27 cellular contexts compared by ENCODE assay signal in genomic region chr5:91291628-91292569, GRCh38.
DNase-seq lines count a peak whose midpoint lies in the region; ATAC-seq and TF ChIP-seq lines count a peak whose summit lies in the region.
"Had no signal": no experiment of that assay in that cellular context is flagged by ENCODE, and none has a peak within 500 bp of the region (broad histone marks: within the 10 kb centered on the region; RNA-seq: fewer than 3 reads in every experiment).

No MANE protein-coding gene starts in this region.

- no peak for TF ChIP-seq CTCF in ovary (IDR thresholded peaks at IDR 0.05)
- no peak for TF ChIP-seq CTCF in right lobe of liver (IDR thresholded peaks at IDR 0.05)

- no peak for TF ChIP-seq POLR2A in ovary (IDR thresholded peaks at IDR 0.05)
- TF ChIP-seq POLR2A in right lobe of liver (IDR thresholded peaks at IDR 0.05) = no peak

- TF ChIP-seq EP300 in ovary (IDR thresholded peaks at IDR 0.05) = no peak

- CTCF ChIA-PET in activated CD4-positive, alpha-beta T cell treated with anti-CD3 and anti-CD28 coated beads for 36 hours (lab: Charles Lee) = interaction anchor here (0.5 to 1.0 kb wide), 3 partner anchors 20 to 91 kb away, joined by 3 to 6 read pairs (median 4); partner anchors contain the start of gene ARRDC3

- WGBS in ovary, 3 donors = 57 to 71% (median 64%) methylated on average over 4 of the region's 4 CpGs
- WGBS in right lobe of liver (ENCODE audit: insufficient coverage, low coverage, low lambda C conversion rate, missing lambda C conversion rate) = 47% methylated on average over 3 of the region's 4 CpGs

- intact Hi-C loops in activated CD4-positive, alpha-beta T cell treated with anti-CD3 and anti-CD28 coated beads for 36 hours (cut with DNase I, micrococcal nuclease) = no loop called here
- intact Hi-C loops in activated CD4-positive, alpha-beta T cell treated with anti-CD3 and anti-CD28 coated beads, Interleukin-2, amount 10 ng/mL, durations not matched to agents 24 days and 14 days (cut with micrococcal nuclease) = no loop called here
- intact Hi-C loops in activated T-helper 2 cell treated with anti-CD3 and anti-CD28 coated beads, Interferon-gamma antibody, Interleukin-2, Interleukin-4, amounts not matched to agents 10 μg/mL and 5 μg/mL and 100 μg/mL, durations not matched to agents 14 hours and 24 hours and 36 hours (cut with micrococcal nuclease) = loop anchor here (2.0 kb wide), 1 partner anchor 19 kb away; no protein-coding TSS in a partner anchor
- intact Hi-C loops in ovary (cut with DNase I) = no loop called here
- intact Hi-C loops in right lobe of liver (cut with DNase I) = no loop called here

- no peaks in the 10 kb centered on the region for H3K27me3 ChIP-seq in ovary
- no peaks in the 10 kb centered on the region for H3K27me3 ChIP-seq in right lobe of liver

- no peaks in the 10 kb centered on the region for H3K36me3 Mint-ChIP-seq in activated CD4-positive, alpha-beta T cell treated with anti-CD3 and anti-CD28 coated beads for 36 hours (ENCODE audit: low read depth)
- H3K36me3 Mint-ChIP-seq in activated CD4-positive, alpha-beta T cell treated with anti-CD3 and anti-CD28 coated beads, Interleukin-2, amount 10 ng/mL, durations not matched to agents 24 days and 14 days (ENCODE audit: low read depth) = no peaks in the 10 kb centered on the region
- H3K36me3 Mint-ChIP-seq in activated T-helper 2 cell treated with anti-CD3 and anti-CD28 coated beads, Interferon-gamma antibody, Interleukin-2, Interleukin-4, amounts not matched to agents 10 μg/mL and 5 μg/mL and 100 μg/mL, durations not matched to agents 14 hours and 24 hours and 36 hours (ENCODE audit: low read depth) = no peaks in the 10 kb centered on the region
- H3K36me3 Mint-ChIP-seq in stimulated activated effector memory CD8-positive, alpha-beta T cell treated with anti-CD3 and anti-CD28 coated beads, Interleukin-12 subunit alpha, Interleukin-12 subunit beta, amount 100 ng/mL, for 72 hours = no peaks in the 10 kb centered on the region
- H3K36me3 Mint-ChIP-seq: immature natural killer cell; stimulated activated memory B cell treated with anti-CD40 and anti-IgM and Interleukin-4, amounts not matched to agents 10 μg/mL and 1 μg/mL and 100 μg/mL, for 72 hours had no signal

- POLR2A ChIA-PET in activated CD4-positive, alpha-beta T cell treated with anti-CD3 and anti-CD28 coated beads for 36 hours (lab: Charles Lee) = no interaction called here

- H3K27me3 Mint-ChIP-seq in activated CD4-positive, alpha-beta T cell treated with anti-CD3 and anti-CD28 coated beads for 36 hours = no peaks in the 10 kb centered on the region
- no peaks in the 10 kb centered on the region for H3K27me3 Mint-ChIP-seq in activated CD4-positive, alpha-beta T cell treated with anti-CD3 and anti-CD28 coated beads, Interleukin-2, amount 10 ng/mL, durations not matched to agents 24 days and 14 days
- peaks cover 2% of the 10 kb centered on the region for H3K27me3 Mint-ChIP-seq in activated T-helper 2 cell treated with anti-CD3 and anti-CD28 coated beads, Interferon-gamma antibody, Interleukin-2, Interleukin-4, amounts not matched to agents 10 μg/mL and 5 μg/mL and 100 μg/mL, durations not matched to agents 14 hours and 24 hours and 36 hours (ENCODE audit: low read depth)
- H3K27me3 Mint-ChIP-seq: stimulated activated memory B cell treated with anti-CD40 and anti-IgM and Interleukin-4, amounts not matched to agents 10 μg/mL and 1 μg/mL and 100 μg/mL, for 72 hours; T-helper 17 cell had no signal

- H3K9me3 Mint-ChIP-seq in activated CD4-positive, alpha-beta T cell treated with anti-CD3 and anti-CD28 coated beads for 36 hours (ENCODE audit: low read depth) = no peaks in the 10 kb centered on the region
- peaks cover 8% of the 10 kb centered on the region for H3K9me3 Mint-ChIP-seq in activated CD4-positive, alpha-beta T cell treated with anti-CD3 and anti-CD28 coated beads, Interleukin-2, amount 10 ng/mL, durations not matched to agents 24 days and 14 days
- no peaks in the 10 kb centered on the region for H3K9me3 Mint-ChIP-seq in activated T-helper 2 cell treated with anti-CD3 and anti-CD28 coated beads, Interferon-gamma antibody, Interleukin-2, Interleukin-4, amounts not matched to agents 10 μg/mL and 5 μg/mL and 100 μg/mL, durations not matched to agents 14 hours and 24 hours and 36 hours
- no peaks in the 10 kb centered on the region for H3K9me3 Mint-ChIP-seq in stimulated activated effector memory CD8-positive, alpha-beta T cell treated with anti-CD3 and anti-CD28 coated beads, Interleukin-12 subunit alpha, Interleukin-12 subunit beta, amount 100 ng/mL, for 72 hours

- ATAC-seq in activated CD4-positive, alpha-beta T cell treated with anti-CD3 and anti-CD28 coated beads for 36 hours = peak; percentile 86
- ATAC-seq in HG02885 (IDR thresholded peaks at IDR 0.05; ENCODE audit: poor library complexity, unreplicated experiment) = peak; percentile 44
- ATAC-seq in stimulated activated effector memory CD8-positive, alpha-beta T cell treated with anti-CD3 and anti-CD28 coated beads, Interleukin-12 subunit alpha, Interleukin-12 subunit beta, amount 100 ng/mL, for 72 hours = peak; percentile 51
- no peak for ATAC-seq in right lobe of liver
- ATAC-seq: psoas muscle; stimulated activated memory B cell treated with anti-CD40 and anti-IgM and Interleukin-4, amounts not matched to agents 10 μg/mL and 1 μg/mL and 100 μg/mL, for 72 hours; T-helper 17 cell had no signal

- H3K4me1 ChIP-seq in ovary (ENCODE audit: insufficient read depth) (peaks cover 2% of the 10 kb centered on the region), right lobe of liver (no peaks in the 10 kb centered on the region)

- H3K4me3 ChIP-seq in ovary = no peak overlapping the region
- no peak overlapping the region for H3K4me3 ChIP-seq in right lobe of liver
- H3K4me3 ChIP-seq: GM23248, left ventricle myocardium inferior, psoas muscle, SK-N-MC, skin epidermis, thoracic aorta had no signal

- H3K9me3 ChIP-seq in ovary (no peaks in the 10 kb centered on the region), right lobe of liver (no peaks in the 10 kb centered on the region)
- H3K9me3 ChIP-seq: left ventricle myocardium inferior, psoas muscle, thoracic aorta had no signal

- no peak overlapping the region for H3K4me3 Mint-ChIP-seq in activated CD4-positive, alpha-beta T cell treated with anti-CD3 and anti-CD28 coated beads for 36 hours
- H3K4me3 Mint-ChIP-seq in activated CD4-positive, alpha-beta T cell treated with anti-CD3 and anti-CD28 coated beads, Interleukin-2, amount 10 ng/mL, durations not matched to agents 24 days and 14 days = no peak overlapping the region
- no peak overlapping the region for H3K4me3 Mint-ChIP-seq in activated T-helper 2 cell treated with anti-CD3 and anti-CD28 coated beads, Interferon-gamma antibody, Interleukin-2, Interleukin-4, amounts not matched to agents 10 μg/mL and 5 μg/mL and 100 μg/mL, durations not matched to agents 14 hours and 24 hours and 36 hours (ENCODE audit: low read depth)
- no peak overlapping the region for H3K4me3 Mint-ChIP-seq in stimulated activated effector memory CD8-positive, alpha-beta T cell treated with anti-CD3 and anti-CD28 coated beads, Interleukin-12 subunit alpha, Interleukin-12 subunit beta, amount 100 ng/mL, for 72 hours
- H3K4me3 Mint-ChIP-seq: immature natural killer cell; stimulated activated memory B cell treated with anti-CD40 and anti-IgM and Interleukin-4, amounts not matched to agents 10 μg/mL and 1 μg/mL and 100 μg/mL, for 72 hours; T-helper 17 cell had no signal

- no peak for DNase-seq in activated CD4-positive, alpha-beta T cell treated with anti-CD3 and anti-CD28 coated beads for 36 hours
- no peak for DNase-seq in activated CD4-positive, alpha-beta T cell treated with anti-CD3 and anti-CD28 coated beads, Interleukin-2, amount 10 ng/mL, durations not matched to agents 24 days and 14 days
- DNase-seq in activated T-helper 2 cell treated with anti-CD3 and anti-CD28 coated beads, Interferon-gamma antibody, Interleukin-2, Interleukin-4, amounts not matched to agents 10 μg/mL and 5 μg/mL and 100 μg/mL, durations not matched to agents 14 hours and 24 hours and 36 hours (ENCODE audit: low spot score) = no peak
- no peak for DNase-seq in stimulated activated effector memory CD8-positive, alpha-beta T cell treated with anti-CD3 and anti-CD28 coated beads, Interleukin-12 subunit alpha, Interleukin-12 subunit beta, amount 100 ng/mL, for 72 hours (ENCODE audit: low spot score in 2 of 2)
- DNase-seq in superior temporal gyrus (ENCODE audit: extremely low spot score) = no peak
- no peak for DNase-seq in ovary
- DNase-seq in right lobe of liver = no peak
- DNase-seq: 8988T; activated CD4-positive, alpha-beta T cell treated with anti-CD3 and anti-CD28 coated beads, Interleukin-2, amount 50 U/mL, for 4 hours; DND-41; foreskin fibroblast; GM23248; immature natural killer cell; left ventricle myocardium inferior; NCI-H1694; NCI-H2171; NCI-H524; psoas muscle; RPMI8226; stimulated activated CD4-positive, alpha-beta T cell treated with anti-CD3 and anti-CD28 coated beads, Interleukin-2, amount 100 ng/mL, for 24 hours; T-helper 17 cell had no signal

- H3K27ac ChIP-seq in ovary (no peak overlapping the region), right lobe of liver (no peak overlapping the region)
- H3K27ac ChIP-seq: GM23248, left ventricle myocardium inferior, psoas muscle, SK-N-MC, skin epidermis, thoracic aorta had no signal

- H3K36me3 ChIP-seq in ovary (no peaks in the 10 kb centered on the region), right lobe of liver (no peaks in the 10 kb centered on the region)
- H3K36me3 ChIP-seq: left ventricle myocardium inferior, thoracic aorta had no signal

- peak overlapping the region; percentile 37 for H3K27ac Mint-ChIP-seq in activated CD4-positive, alpha-beta T cell treated with anti-CD3 and anti-CD28 coated beads for 36 hours
- no peak overlapping the region for H3K27ac Mint-ChIP-seq in activated CD4-positive, alpha-beta T cell treated with anti-CD3 and anti-CD28 coated beads, Interleukin-2, amount 10 ng/mL, durations not matched to agents 24 days and 14 days
- peak overlapping the region; percentile 17 for H3K27ac Mint-ChIP-seq in activated T-helper 2 cell treated with anti-CD3 and anti-CD28 coated beads, Interferon-gamma antibody, Interleukin-2, Interleukin-4, amounts not matched to agents 10 μg/mL and 5 μg/mL and 100 μg/mL, durations not matched to agents 14 hours and 24 hours and 36 hours
- H3K27ac Mint-ChIP-seq in stimulated activated effector memory CD8-positive, alpha-beta T cell treated with anti-CD3 and anti-CD28 coated beads, Interleukin-12 subunit alpha, Interleukin-12 subunit beta, amount 100 ng/mL, for 72 hours = peak overlapping the region; percentile 45
- H3K27ac Mint-ChIP-seq: activated naive CD4-positive, alpha-beta T cell treated with anti-CD3 and anti-CD28 coated beads, Interleukin-2, amount 50 U/mL, for 72 hours; stimulated activated memory B cell treated with anti-CD40 and anti-IgM and Interleukin-4, amounts not matched to agents 10 μg/mL and 1 μg/mL and 100 μg/mL, for 72 hours; T-helper 17 cell had no signal

- H3K4me1 Mint-ChIP-seq in activated CD4-positive, alpha-beta T cell treated with anti-CD3 and anti-CD28 coated beads for 36 hours = peaks cover 6% of the 10 kb centered on the region
- H3K4me1 Mint-ChIP-seq in activated CD4-positive, alpha-beta T cell treated with anti-CD3 and anti-CD28 coated beads, Interleukin-2, amount 10 ng/mL, durations not matched to agents 24 days and 14 days = peaks cover 16% of the 10 kb centered on the region
- H3K4me1 Mint-ChIP-seq in activated T-helper 2 cell treated with anti-CD3 and anti-CD28 coated beads, Interferon-gamma antibody, Interleukin-2, Interleukin-4, amounts not matched to agents 10 μg/mL and 5 μg/mL and 100 μg/mL, durations not matched to agents 14 hours and 24 hours and 36 hours (ENCODE audit: low read depth) = peaks cover 20% of the 10 kb centered on the region
- H3K4me1 Mint-ChIP-seq in stimulated activated effector memory CD8-positive, alpha-beta T cell treated with anti-CD3 and anti-CD28 coated beads, Interleukin-12 subunit alpha, Interleukin-12 subunit beta, amount 100 ng/mL, for 72 hours = peaks cover 16% of the 10 kb centered on the region
- H3K4me1 Mint-ChIP-seq: stimulated activated memory B cell treated with anti-CD40 and anti-IgM and Interleukin-4, amounts not matched to agents 10 μg/mL and 1 μg/mL and 100 μg/mL, for 72 hours; T-helper 17 cell had no signal

Comparison
In these comparisons a context has a peak if more than half of its experiments do, and no peak if none do; other contexts are left out.
1. ATAC-seq: peak in activated CD4-positive, alpha-beta T cell treated with anti-CD3 and anti-CD28 coated beads for 36 hours (single experiment), HG02885 (single experiment) and stimulated activated effector memory CD8-positive, alpha-beta T cell treated with anti-CD3 and anti-CD28 coated beads, Interleukin-12 subunit alpha, Interleukin-12 subunit beta, amount 100 ng/mL, for 72 hours (single experiment); none in right lobe of liver (0 of 4).